Comparison of ENCODE assay signal across 11 cellular contexts in genomic region chr10:79442171-79443040, GRCh38. TPM values are rescaled to one million over a fixed set of nuclear protein-coding genes. Genes with fewer than 3 reads are reported as not detected.
DNase-seq lines count a peak whose midpoint lies in the region; TF ChIP-seq lines count a peak whose summit lies in the region.
"Had no signal": no experiment of that assay in that cellular context is flagged by ENCODE, and none has a peak within 500 bp of the region (broad histone marks: within the 10 kb centered on the region; RNA-seq: fewer than 3 reads in every experiment).

No MANE protein-coding gene starts in this region.

- DNase-seq in fibroblast of lung (ENCODE audit: low read depth in 2 of 2) (no peak), nucleus accumbens (lab: John Stamatoyannopoulos, UW) (peak in 53 of 56 donors; percentile 56 to 97 (median 90)), transverse colon (no peak), NCI-H526 (lab: John Stamatoyannopoulos, UW) (no peak), retina (no peak), activated T-cell treated with anti-CD3 and anti-CD28 coated beads for 4 hours (no peak)
- DNase-seq: DMS79; NCI-H1436; stimulated activated naive CD4-positive, alpha-beta T cell; T-helper 17 cell had no signal

- H3K4me1 ChIP-seq in fibroblast of lung (ENCODE audit: control insufficient read depth, extremely low read depth, insufficient read depth, low read length), result peaks cover 41% of the 10 kb centered on the region
- peaks cover 6 to 72% (median 51%) of the 10 kb centered on the region in 4 donors for H3K4me1 ChIP-seq in transverse colon

- no peaks in the 10 kb centered on the region for H3K27me3 ChIP-seq in fibroblast of lung (ENCODE audit: control insufficient read depth, insufficient read depth, low read length)
- no peaks in the 10 kb centered on the region for H3K27me3 ChIP-seq in transverse colon

- in situ Hi-C loops in transverse colon (cut with MboI; ENCODE audit: low pct_ligation_motif_present in 1 of 4, low pct_unique_long_range_greater_than_20kb in 1 of 4, low sequenced_read_pairs in 3 of 4), result no loop called here

- TF ChIP-seq POLR2A in transverse colon (IDR thresholded peaks at IDR 0.05), result no peak

- H3K4me2 ChIP-seq in fibroblast of lung (ENCODE audit: extremely low read depth, insufficient read depth, low read length), result peak overlapping the region; percentile 94

- intact Hi-C loops in transverse colon (cut with DNase I; ENCODE audit: low total_unique reads), result loop anchor here (5.0 kb wide), 1 partner anchor 35 kb away; no protein-coding TSS in a partner anchor

- peaks cover 5% of the 10 kb centered on the region for H3K36me3 ChIP-seq in fibroblast of lung (ENCODE audit: control insufficient read depth, insufficient read depth, low read length)
- no peaks in the 10 kb centered on the region for H3K36me3 ChIP-seq in transverse colon

- no peak overlapping the region for H3K27ac ChIP-seq in fibroblast of lung (ENCODE audit: insufficient read depth, low read length)
- peak overlapping the region; percentile 86 to 97 (median 94) for H3K27ac ChIP-seq in transverse colon

- no peaks in the 10 kb centered on the region for H3K9me3 ChIP-seq in fibroblast of lung (ENCODE audit: control insufficient read depth, insufficient read depth, low read depth, low read length)
- H3K9me3 ChIP-seq in transverse colon, result no peaks in the 10 kb centered on the region

- peaks cover 70% of the 10 kb centered on the region for H3K79me2 ChIP-seq in fibroblast of lung (ENCODE audit: control insufficient read depth, insufficient read depth, low read length)

- H4K20me1 ChIP-seq in fibroblast of lung (ENCODE audit: control insufficient read depth, extremely low read depth, insufficient read depth, low read length), result no peaks in the 10 kb centered on the region

- H3K4me3 ChIP-seq in WI38 (ENCODE audit: low read depth, low read length), result peak overlapping the region; percentile 87
- H3K4me3 ChIP-seq in fibroblast of lung (replicated peaks in 1 of 4; ENCODE audit: control extremely low read depth in 1 of 4, insufficient read depth in 1 of 4, low read depth in 3 of 4, low read length in 4 of 4), result peak overlapping the region in 3 of 4 experiments; percentile 77 to 98 (median 87)
- peak overlapping the region in 2 of 4 donors; percentile 76 to 80 for H3K4me3 ChIP-seq in transverse colon

- no peak for TF ChIP-seq EP300 in transverse colon (IDR thresholded peaks at IDR 0.05; ENCODE audit: low read depth)

- no peak overlapping the region for H2AFZ ChIP-seq in fibroblast of lung (ENCODE audit: low read length)

- 79% methylated on average over 14 of the region's 14 CpGs; no CpG with 5 or more reads in 1 of the 2 donors for WGBS in transverse colon (ENCODE audit: low coverage in 1 of 2), 2 donors

- TF ChIP-seq CTCF in WI38 (IDR thresholded peaks at IDR 0.05; ENCODE audit: low read depth, low read length) (no peak), fibroblast of lung (conservative IDR thresholded peaks at IDR 0.05 in 1 of 2, IDR thresholded peaks at IDR 0.05 in 1 of 2; ENCODE audit: low read depth in 1 of 2, low read length in 2 of 2) (no peak), transverse colon (IDR thresholded peaks at IDR 0.05) (no peak)

- H3K9ac ChIP-seq in fibroblast of lung (ENCODE audit: insufficient read depth, low read length), result no peak overlapping the region

RNA-seq across cellular contexts. Expression of gene ZCCHC24, which starts 3.0 kb away (rescaled TPM):
- 40.3 and 44.4 TPM in 2 replicates for total RNA-seq in fibroblast of lung
- polyA plus RNA-seq in fibroblast of lung, result 30.2 and 33.2 TPM in 2 replicates
- polyA plus RNA-seq in fibroblast of lung (2012), result 45.0 and 51.9 TPM in 2 replicates
- 92.5 and 96.5 TPM in 2 replicates for polyA minus RNA-seq in fibroblast of lung (ENCODE audit: low replicate concordance)
- 10 to 100 TPM; 15.6 to 41.1 (median 22.5) TPM for total RNA-seq in transverse colon

Comparison
In these comparisons a context has a peak if more than half of its experiments do, and no peak if none do; other contexts are left out.
1. DNase-seq: peak in nucleus accumbens (53 of 56); none in fibroblast of lung (0 of 2), transverse colon (single experiment), NCI-H526 (0 of 2), retina (single experiment) and activated T-cell treated with anti-CD3 and anti-CD28 coated beads for 4 hours (single experiment).